ENCODE assay signal across 32 cellular contexts in genomic region chr15:59519329-59519728, GRCh38.
"Had no signal": no experiment of that assay in that cellular context is flagged by ENCODE, and none has a peak within 500 bp of the region (broad histone marks: within the 10 kb centered on the region; RNA-seq: fewer than 3 reads in every experiment).

No MANE protein-coding gene starts in this region.

- ATAC-seq: activated CD8-positive, alpha-beta T cell treated with anti-CD3 and anti-CD28 coated beads for 36 hours; activated naive CD8-positive, alpha-beta T cell treated with anti-CD3 and anti-CD28 coated beads, Interleukin-2, amount 50 U/mL, for 24 hours; activated T-cell treated with anti-CD3 and anti-CD28 coated beads, Interleukin-2, amount 50 U/mL, for 4 hours; effector memory CD8-positive, alpha-beta T cell; foreskin keratinocyte; gastrocnemius medialis; heart left ventricle had no signal

- H3K27me3 ChIP-seq: adrenal gland, breast epithelium, cardiac muscle cell, esophagus muscularis mucosa, foreskin keratinocyte, gastrocnemius medialis, heart left ventricle had no signal

- H3K27ac Mint-ChIP-seq: activated CD8-positive, alpha-beta T cell treated with anti-CD3 and anti-CD28 coated beads for 36 hours; activated naive CD4-positive, alpha-beta T cell treated with anti-CD3 and anti-CD28 coated beads for 36 hours; activated naive CD4-positive, alpha-beta T cell treated with anti-CD3 and anti-CD28 coated beads, Interleukin-2, amount 50 U/mL, for 24 hours; activated naive CD8-positive, alpha-beta T cell treated with anti-CD3 and anti-CD28 coated beads for 36 hours; activated naive CD8-positive, alpha-beta T cell treated with anti-CD3 and anti-CD28 coated beads, Interleukin-2, amount 50 U/mL, for 24 hours; activated T-helper 2 cell treated with anti-CD3 and anti-CD28 coated beads, Interferon-gamma antibody, Interleukin-2, Interleukin-4, amounts not matched to agents 10 μg/mL and 5 μg/mL and 100 μg/mL, durations not matched to agents 14 hours and 24 hours and 36 hours; brain; effector memory CD8-positive, alpha-beta T cell had no signal

- H3K4me1 ChIP-seq: adrenal gland, breast epithelium, esophagus muscularis mucosa, gastrocnemius medialis had no signal

- DNase-seq: activated CD4-positive, alpha-beta T cell treated with anti-CD3 and anti-CD28 coated beads for 1 hour; activated CD4-positive, alpha-beta T cell treated with anti-CD3 and anti-CD28 coated beads for 4 hours; activated CD4-positive, alpha-beta T cell treated with anti-CD3 and anti-CD28 coated beads, Interleukin-2, amount 50 U/mL, for 1 hour; activated CD4-positive, alpha-beta T cell treated with anti-CD3 and anti-CD28 coated beads, Interleukin-2, amount 50 U/mL, for 48 hours; activated CD8-positive, alpha-beta memory T cell treated with anti-CD3 and anti-CD28 coated beads for 24 hours; activated CD8-positive, alpha-beta T cell treated with anti-CD3 and anti-CD28 coated beads for 36 hours; activated effector memory CD4-positive, alpha-beta T cell treated with anti-CD3 and anti-CD28 coated beads, Interleukin-2, amount 50 U/mL, for 16 hours; activated naive CD4-positive, alpha-beta T cell treated with anti-CD3 and anti-CD28 coated beads for 36 hours; activated naive CD8-positive, alpha-beta T cell treated with anti-CD3 and anti-CD28 coated beads for 36 hours; activated naive CD8-positive, alpha-beta T cell treated with anti-CD3 and anti-CD28 coated beads, Interleukin-2, amount 50 U/mL, for 24 hours; activated T-cell treated with anti-CD3 and anti-CD28 coated beads, Interleukin-2, amount 50 U/mL, for 4 hours; adrenal gland; amygdala; aorta; central memory CD4-positive, alpha-beta T cell; cerebellar nuclear complex; dermis blood vessel endothelial cell; effector CD4-positive, alpha-beta T cell; effector memory CD8-positive, alpha-beta T cell; erythroblast; foreskin keratinocyte; gastrocnemius medialis; glutamatergic neuron; heart left ventricle; T-helper 2 cell had no signal

- H3K9me3 Mint-ChIP-seq: activated CD8-positive, alpha-beta T cell treated with anti-CD3 and anti-CD28 coated beads for 36 hours; activated naive CD4-positive, alpha-beta T cell treated with anti-CD3 and anti-CD28 coated beads for 36 hours; activated naive CD4-positive, alpha-beta T cell treated with anti-CD3 and anti-CD28 coated beads, Interleukin-2, amount 50 U/mL, for 24 hours; activated naive CD8-positive, alpha-beta T cell treated with anti-CD3 and anti-CD28 coated beads for 36 hours; activated naive CD8-positive, alpha-beta T cell treated with anti-CD3 and anti-CD28 coated beads, Interleukin-2, amount 50 U/mL, for 24 hours; activated T-cell treated with anti-CD3 and anti-CD28 coated beads, Interleukin-2, amount 50 U/mL, for 4 hours; activated T-helper 2 cell treated with anti-CD3 and anti-CD28 coated beads, Interferon-gamma antibody, Interleukin-2, Interleukin-4, amounts not matched to agents 10 μg/mL and 5 μg/mL and 100 μg/mL, durations not matched to agents 14 hours and 24 hours and 36 hours; brain; effector memory CD8-positive, alpha-beta T cell had no signal

- H3K27ac ChIP-seq: adrenal gland, breast epithelium, cardiac muscle cell, coronary artery, esophagus muscularis mucosa, foreskin keratinocyte, gastrocnemius medialis, heart left ventricle had no signal

- H3K36me3 Mint-ChIP-seq: activated naive CD4-positive, alpha-beta T cell treated with anti-CD3 and anti-CD28 coated beads, Interleukin-2, amount 50 U/mL, for 24 hours; activated naive CD8-positive, alpha-beta T cell treated with anti-CD3 and anti-CD28 coated beads for 36 hours; brain had no signal

- H3K4me3 ChIP-seq: adrenal gland, breast epithelium, cardiac muscle cell, coronary artery, esophagus muscularis mucosa, gastrocnemius medialis, heart left ventricle had no signal

- H3K27me3 Mint-ChIP-seq: activated CD8-positive, alpha-beta T cell treated with anti-CD3 and anti-CD28 coated beads for 36 hours; activated naive CD4-positive, alpha-beta T cell treated with anti-CD3 and anti-CD28 coated beads, Interleukin-2, amount 50 U/mL, for 24 hours; activated naive CD8-positive, alpha-beta T cell treated with anti-CD3 and anti-CD28 coated beads for 36 hours had no signal

- H3K4me3 Mint-ChIP-seq: activated CD8-positive, alpha-beta T cell treated with anti-CD3 and anti-CD28 coated beads for 36 hours; activated naive CD4-positive, alpha-beta T cell treated with anti-CD3 and anti-CD28 coated beads for 36 hours; activated naive CD4-positive, alpha-beta T cell treated with anti-CD3 and anti-CD28 coated beads, Interleukin-2, amount 50 U/mL, for 24 hours; activated naive CD8-positive, alpha-beta T cell treated with anti-CD3 and anti-CD28 coated beads for 36 hours; activated naive CD8-positive, alpha-beta T cell treated with anti-CD3 and anti-CD28 coated beads, Interleukin-2, amount 50 U/mL, for 24 hours; activated T-cell treated with anti-CD3 and anti-CD28 coated beads, Interleukin-2, amount 50 U/mL, for 4 hours; brain; effector memory CD8-positive, alpha-beta T cell had no signal
